8 cellular contexts compared by ENCODE assay signal in genomic region chr22:29268511-29269229, GRCh38. TPM values are rescaled to one million over a fixed set of nuclear protein-coding genes. Genes with fewer than 3 reads are reported as not detected.
DNase-seq lines count a peak whose midpoint lies in the region; ATAC-seq and TF ChIP-seq lines count a peak whose summit lies in the region.

No MANE protein-coding gene starts in this region.

- H3K23ac ChIP-seq in H9 (ENCODE audit: insufficient read length, low read depth, low read length): no peak overlapping the region

- peaks cover 44 to 50% of the 10 kb centered on the region in 2 experiments for H3K4me1 Mint-ChIP-seq in H9
- H3K4me1 Mint-ChIP-seq in activated CD8-positive, alpha-beta memory T cell treated with anti-CD3 and anti-CD28 coated beads, Interleukin-2, amount 10 ng/mL, durations not matched to agents 7 days and 5 days: peaks cover 49% of the 10 kb centered on the region
- H3K4me1 Mint-ChIP-seq in stimulated activated naive CD8-positive, alpha-beta T cell treated with anti-CD3 and anti-CD28 coated beads, Interleukin-15, Interleukin-2, amounts not matched to agents 100 ng/mL and 50 ng/mL, for 24 hours (ENCODE audit: low read depth): peaks cover 59% of the 10 kb centered on the region

- peak overlapping the region; percentile 98 for H3K18ac ChIP-seq in H9 (ENCODE audit: insufficient read length, low read depth, low read length)

- no peak overlapping the region for H3T11ph ChIP-seq in H9 (ENCODE audit: low read length)

- peak overlapping the region; percentile 11 for H4K91ac ChIP-seq in H9 (ENCODE audit: insufficient read length, low read depth, low read length)

- H3K4me3 Mint-ChIP-seq in H9: peak overlapping the region; percentile 92 to 93
- peak overlapping the region; percentile 91 for H3K4me3 Mint-ChIP-seq in activated CD8-positive, alpha-beta memory T cell treated with anti-CD3 and anti-CD28 coated beads, Interleukin-2, amount 10 ng/mL, durations not matched to agents 7 days and 5 days
- peak overlapping the region; percentile 97 for H3K4me3 Mint-ChIP-seq in stimulated activated naive CD8-positive, alpha-beta T cell treated with anti-CD3 and anti-CD28 coated beads, Interleukin-15, Interleukin-2, amounts not matched to agents 100 ng/mL and 50 ng/mL, for 24 hours

- no peaks in the 10 kb centered on the region for H4K20me1 ChIP-seq in H9 (ENCODE audit: control insufficient read depth, insufficient read depth, insufficient read length)

- peaks cover 23% of the 10 kb centered on the region for H3K23me2 ChIP-seq in H9 (ENCODE audit: insufficient read length, low read depth, low read length, poor library complexity, severe bottlenecking)

- peaks cover 49% of the 10 kb centered on the region for H3K79me2 ChIP-seq in H9 (ENCODE audit: insufficient read depth, low read length)

- H3K27ac Mint-ChIP-seq in H9: peak overlapping the region; percentile 100
- peak overlapping the region; percentile 100 for H3K27ac Mint-ChIP-seq in activated CD8-positive, alpha-beta memory T cell treated with anti-CD3 and anti-CD28 coated beads, Interleukin-2, amount 10 ng/mL, durations not matched to agents 7 days and 5 days
- H3K27ac Mint-ChIP-seq in stimulated activated naive CD8-positive, alpha-beta T cell treated with anti-CD3 and anti-CD28 coated beads, Interleukin-15, Interleukin-2, amounts not matched to agents 100 ng/mL and 50 ng/mL, for 24 hours: peak overlapping the region; percentile 100

- DNase-seq in GM03348 (ENCODE audit: low spot score) (peak; percentile 87), H9 (no peak), MV-4-11 (lab: John Stamatoyannopoulos, UW) (peak; percentile 15), epithelial cell of prostate (ENCODE audit: low read depth, low spot score) (no peak), NCI-H128 (lab: John Stamatoyannopoulos, UW; ENCODE audit: unreplicated experiment) (no peak)
- DNase-seq in activated CD8-positive, alpha-beta memory T cell treated with anti-CD3 and anti-CD28 coated beads, Interleukin-2, amount 10 ng/mL, durations not matched to agents 7 days and 5 days: peak; percentile 61

- CTCF ChIA-PET in activated CD8-positive, alpha-beta memory T cell treated with anti-CD3 and anti-CD28 coated beads, Interleukin-2, amount 10 ng/mL, durations not matched to agents 7 days and 5 days (lab: Charles Lee): interaction anchor here (1.4 to 2.8 kb wide), 3 partner anchors 8 to 66 kb away, joined by 4 to 9 read pairs (median 9); no protein-coding TSS in a partner anchor

- peak overlapping the region; percentile 31 for H2BK12ac ChIP-seq in H9 (ENCODE audit: insufficient read length, low read depth, low read length)

- peak overlapping the region; percentile 99 for H3K9ac ChIP-seq in H9 (ENCODE audit: extremely low read depth, insufficient read length, low read length)

- no peak overlapping the region; the same call in 1 of the 2 replicates for H2BK15ac ChIP-seq in H9 (ENCODE audit: low read depth, low read length)

- H3K27ac ChIP-seq in H9 (ENCODE audit: insufficient read length, low read depth, low read length): peak overlapping the region; percentile 72
- H3K27ac ChIP-seq in epithelial cell of prostate: peak overlapping the region; percentile 76

- no peak overlapping the region for H2BK20ac ChIP-seq in H9 (ENCODE audit: low read depth, low read length, poor library complexity, severe bottlenecking)

- peak overlapping the region; percentile 80 for H2BK120ac ChIP-seq in H9 (ENCODE audit: low read depth, low read length, poor library complexity, severe bottlenecking)

- peak overlapping the region; percentile 98 for H3K14ac ChIP-seq in H9 (ENCODE audit: insufficient read depth, low read length)

- peak overlapping the region; percentile 64; the same call in 1 of the 2 replicates for H3K4ac ChIP-seq in H9 (ENCODE audit: low read depth, low read length)

- H3K4me3 ChIP-seq in mononuclear cell (ENCODE audit: low read length): peak overlapping the region; percentile 95

- H2AK5ac ChIP-seq in H9 (ENCODE audit: insufficient read length, low read length): no peak overlapping the region

- H3K79me1 ChIP-seq in H9 (ENCODE audit: insufficient read depth, low read depth, low read length, poor library complexity, severe bottlenecking): no peaks in the 10 kb centered on the region

- peaks cover 8% of the 10 kb centered on the region for H3K4me1 ChIP-seq in H9 (ENCODE audit: insufficient read depth, low read length)
- H3K4me1 ChIP-seq in mononuclear cell (ENCODE audit: insufficient read depth, low read length): peaks cover 46% of the 10 kb centered on the region

- H4K5ac ChIP-seq in H9 (ENCODE audit: insufficient read length, low read depth, low read length): no peak overlapping the region

- peaks cover 0 to 4% of the 10 kb centered on the region in 2 experiments; a peak in 2 of 5 replicates for H3K9me3 Mint-ChIP-seq in H9
- no peaks in the 10 kb centered on the region for H3K9me3 Mint-ChIP-seq in activated CD8-positive, alpha-beta memory T cell treated with anti-CD3 and anti-CD28 coated beads, Interleukin-2, amount 10 ng/mL, durations not matched to agents 7 days and 5 days (ENCODE audit: low read depth)
- no peaks in the 10 kb centered on the region for H3K9me3 Mint-ChIP-seq in stimulated activated naive CD8-positive, alpha-beta T cell treated with anti-CD3 and anti-CD28 coated beads, Interleukin-15, Interleukin-2, amounts not matched to agents 100 ng/mL and 50 ng/mL, for 24 hours

- no peak overlapping the region for H4K8ac ChIP-seq in H9 (replicated peaks; ENCODE audit: insufficient read length, low read depth, low read length)

- H3K56ac ChIP-seq in H9 (ENCODE audit: insufficient read length, low read depth, low read length): peak overlapping the region; percentile 85

- H3K36me3 Mint-ChIP-seq in H9 (ENCODE audit: insufficient read depth in 1 of 3, low read depth in 3 of 3): peaks cover 51 to 76% (median 67%) of the 10 kb centered on the region in 3 experiments; a peak in 6 of 7 replicates
- H3K36me3 Mint-ChIP-seq in activated CD8-positive, alpha-beta memory T cell treated with anti-CD3 and anti-CD28 coated beads, Interleukin-2, amount 10 ng/mL, durations not matched to agents 7 days and 5 days: peaks cover 55% of the 10 kb centered on the region
- H3K36me3 Mint-ChIP-seq in stimulated activated naive CD8-positive, alpha-beta T cell treated with anti-CD3 and anti-CD28 coated beads, Interleukin-15, Interleukin-2, amounts not matched to agents 100 ng/mL and 50 ng/mL, for 24 hours (ENCODE audit: low read depth): peaks cover 69% of the 10 kb centered on the region

- no peaks in the 10 kb centered on the region for H3K9me3 ChIP-seq in H9 (ENCODE audit: control insufficient read depth, low read depth, low read length)
- no peaks in the 10 kb centered on the region for H3K9me3 ChIP-seq in mononuclear cell (ENCODE audit: low read depth, low read length)

- no peak overlapping the region for H2AFZ ChIP-seq in H9 (ENCODE audit: low read length)

- H3K27me3 Mint-ChIP-seq in H9 (ENCODE audit: low read depth): no peaks in the 10 kb centered on the region
- H3K27me3 Mint-ChIP-seq in activated CD8-positive, alpha-beta memory T cell treated with anti-CD3 and anti-CD28 coated beads, Interleukin-2, amount 10 ng/mL, durations not matched to agents 7 days and 5 days: no peaks in the 10 kb centered on the region
- H3K27me3 Mint-ChIP-seq in stimulated activated naive CD8-positive, alpha-beta T cell treated with anti-CD3 and anti-CD28 coated beads, Interleukin-15, Interleukin-2, amounts not matched to agents 100 ng/mL and 50 ng/mL, for 24 hours: peaks cover 3% of the 10 kb centered on the region

- H3K27me3 ChIP-seq in H9 (ENCODE audit: insufficient read depth, low read length) (no peaks in the 10 kb centered on the region), mononuclear cell (ENCODE audit: insufficient read depth, low read length) (no peaks in the 10 kb centered on the region)

- peak overlapping the region; percentile 90 for H2BK5ac ChIP-seq in H9 (ENCODE audit: insufficient read length, low read length)

- ATAC-seq in activated CD8-positive, alpha-beta memory T cell treated with anti-CD3 and anti-CD28 coated beads, Interleukin-2, amount 10 ng/mL, durations not matched to agents 7 days and 5 days: peak; percentile 26

- no peak for TF ChIP-seq CTCF in H9 (conservative IDR thresholded peaks at IDR 0.05)

- no CpG with 5 or more reads among the region's 51 CpGs for WGBS in H9 (ENCODE audit: extremely low coverage, insufficient read length, low lambda C conversion rate)

- peak overlapping the region; percentile 92 for H3K4me2 ChIP-seq in H9 (ENCODE audit: insufficient read depth, insufficient read length, low read length)

RNA-seq across cellular contexts. Expression of gene EWSR1, which starts 0.6 kb away (rescaled TPM):
- total RNA-seq in H9 (2021): 456 and 462 TPM in 2 replicates
- 100 to 1,000 TPM; 336 to 408 TPM for total RNA-seq in activated CD8-positive, alpha-beta memory T cell treated with anti-CD3 and anti-CD28 coated beads, Interleukin-2, amount 10 ng/mL, durations not matched to agents 7 days and 5 days
- 204 TPM for total RNA-seq in mononuclear cell

RNA-seq across cellular contexts. Expression of gene RHBDD3, which starts 0.9 kb away (rescaled TPM):
- total RNA-seq in H9 (2021) (92.9 and 99.7 TPM in 2 replicates), mononuclear cell (8.1 TPM)
- 10 to 100 TPM; 40.5 to 44.7 TPM for total RNA-seq in activated CD8-positive, alpha-beta memory T cell treated with anti-CD3 and anti-CD28 coated beads, Interleukin-2, amount 10 ng/mL, durations not matched to agents 7 days and 5 days

RNA-seq across cellular contexts. Expression of gene GAS2L1, which starts 37.8 kb away (rescaled TPM):
- total RNA-seq in H9 (2021) (8.0 and 8.1 TPM in 2 replicates), mononuclear cell (7.9 TPM)
- total RNA-seq in activated CD8-positive, alpha-beta memory T cell treated with anti-CD3 and anti-CD28 coated beads, Interleukin-2, amount 10 ng/mL, durations not matched to agents 7 days and 5 days: 10 to 100 TPM; 12.0 to 16.9 TPM

RNA-seq across cellular contexts. Expression of gene RASL10A, which starts 46.8 kb away (rescaled TPM):
- total RNA-seq in H9 (2021): 0.90 and 0.92 TPM in 2 replicates
- total RNA-seq in activated CD8-positive, alpha-beta memory T cell treated with anti-CD3 and anti-CD28 coated beads, Interleukin-2, amount 10 ng/mL, durations not matched to agents 7 days and 5 days: under 1 TPM; 0.63 to 0.70 TPM
- 0.21 TPM for total RNA-seq in mononuclear cell

Comparison
In these comparisons a context has a peak if more than half of its experiments do, and no peak if none do; other contexts are left out.
1. DNase-seq: peak in GM03348 (single experiment), MV-4-11 (single experiment) and activated CD8-positive, alpha-beta memory T cell treated with anti-CD3 and anti-CD28 coated beads, Interleukin-2, amount 10 ng/mL, durations not matched to agents 7 days and 5 days (single experiment); none in H9 (single experiment), epithelial cell of prostate (single experiment) and NCI-H128 (single experiment).
2. Peak in every context shown above with its lines, with median percentiles within 50 percentile points of each other: H3K27ac Mint-ChIP-seq and H3K4me3 Mint-ChIP-seq.